Comparison of ENCODE assay signal across 23 cellular contexts in the genomic region with DNA sequence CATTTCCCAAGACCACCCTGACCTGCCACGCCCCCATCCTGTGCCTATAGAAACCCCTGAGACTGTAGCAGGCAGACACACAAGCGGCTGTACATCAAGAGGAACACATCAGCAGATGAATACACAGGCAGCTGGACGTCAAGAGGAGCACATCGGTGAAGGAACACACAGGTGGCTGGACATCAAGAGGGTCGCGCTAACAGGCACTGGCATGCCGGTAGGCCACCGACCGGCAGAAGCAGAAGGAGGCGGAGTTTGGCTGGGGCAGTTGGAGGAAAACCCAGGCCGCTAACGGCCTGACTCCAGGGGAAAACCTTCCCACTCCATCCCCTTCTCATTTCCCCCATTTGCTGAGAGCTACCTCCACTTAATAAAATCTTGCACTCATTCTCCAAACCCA. TPM values are rescaled to one million over a fixed set of nuclear protein-coding genes. Genes with fewer than 3 reads are reported as not detected.
DNase-seq lines count a peak whose midpoint lies in the region; ATAC-seq and TF ChIP-seq lines count a peak whose summit lies in the region.
"Had no signal": no experiment of that assay in that cellular context is flagged by ENCODE, and none has a peak within 500 bp of the region (broad histone marks: within the 10 kb centered on the region; RNA-seq: fewer than 3 reads in every experiment).

No MANE protein-coding gene starts in this region.

- no peaks in the 10 kb centered on the region for H3K36me3 Mint-ChIP-seq in neural crest cell (ENCODE audit: low read depth)
- H3K36me3 Mint-ChIP-seq: IgD-negative memory B cell had no signal

- no peaks in the 10 kb centered on the region for H3K9me3 Mint-ChIP-seq in neural crest cell
- H3K9me3 Mint-ChIP-seq: IgD-negative memory B cell had no signal

- no peaks in the 10 kb centered on the region for H3K27me3 ChIP-seq in H7 (ENCODE audit: control insufficient read depth, insufficient read depth, low read length)
- H3K27me3 ChIP-seq: MG63 had no signal

- H3K4me1 Mint-ChIP-seq in neural crest cell, result peaks cover 8% of the 10 kb centered on the region
- H3K4me1 Mint-ChIP-seq: T-helper 17 cell had no signal

- no peaks in the 10 kb centered on the region for H3K27me3 Mint-ChIP-seq in neural crest cell (ENCODE audit: low read depth)
- H3K27me3 Mint-ChIP-seq: IgD-negative memory B cell, T-helper 17 cell had no signal

- no peaks in the 10 kb centered on the region for H3K4me1 ChIP-seq in ES-I3 (ENCODE audit: insufficient read depth, low read length)

- in situ Hi-C loops in GM13977 (cut with MboI; ENCODE audit: low pct_unique_long_range_greater_than_20kb, low sequenced_read_pairs, unreplicated experiment), result no loop called here

- DNase-seq in H7 (peak; percentile 35), SK-N-DZ (ENCODE audit: low spot score) (peak; percentile 13), neural crest cell (ENCODE audit: low read depth, low spot score) (no peak), OCI-M1 (lab: John Stamatoyannopoulos, UW) (no peak), GM13977 (ENCODE audit: low spot score) (no peak)
- DNase-seq: ACHN, C1 segment of cervical spinal cord, DMS79 treated with DMSO at 0.1 percent for 48 hours, GDM1, GM23248, Kasumi-1, MG63, NCI-H1048, NCI-H1436, NCI-H1930, NCI-H69, PC-3, RPMI8226, SIG-M5, T-helper 17 cell had no signal

- H3K36me3 ChIP-seq in ES-I3 (ENCODE audit: insufficient read depth, low read length) (no peaks in the 10 kb centered on the region), H7 (replicated peaks; ENCODE audit: control insufficient read depth, insufficient read depth, low read length) (no peaks in the 10 kb centered on the region)
- H3K36me3 ChIP-seq: MG63 had no signal

- peak overlapping the region; percentile 73 for H3K27ac Mint-ChIP-seq in neural crest cell (ENCODE audit: unreplicated experiment)
- H3K27ac Mint-ChIP-seq: T-helper 17 cell had no signal

- H3K9me3 ChIP-seq in ES-I3 (ENCODE audit: control insufficient read depth, insufficient read depth, low read length), result no peaks in the 10 kb centered on the region
- H3K9me3 ChIP-seq: MG63 had no signal

- no peak overlapping the region for H3K4me3 ChIP-seq in H7 (ENCODE audit: insufficient read depth, low read depth, low read length)
- H3K4me3 ChIP-seq: GM23248, MG63 had no signal

- no peak for ATAC-seq in HG03135 (IDR thresholded peaks at IDR 0.05; ENCODE audit: unreplicated experiment)
- ATAC-seq: PC-3, T-helper 17 cell had no signal

- no peak overlapping the region for H3K4me3 Mint-ChIP-seq in neural crest cell
- H3K4me3 Mint-ChIP-seq: T-helper 17 cell had no signal

- no peak for TF ChIP-seq CTCF in neural crest cell (conservative IDR thresholded peaks at IDR 0.05)
- TF ChIP-seq CTCF in GM13977 (IDR thresholded peaks at IDR 0.05; ENCODE audit: extremely low read depth, insufficient read depth, missing control alignments), result no peak

- peak overlapping the region; percentile 15; the same call in 1 of the 2 replicates for H3K9ac ChIP-seq in ES-I3 (ENCODE audit: low read depth, low read length)
- H3K9ac ChIP-seq: GM23248 had no signal

RNA-seq across cellular contexts. Expression of a gene that starts 5.4 kb away (rescaled TPM):
- 147 and 226 TPM in 2 replicates for total RNA-seq in H7 (2014; rRNA removed; shearing (Covaris generic))
- 125 and 135 TPM in 2 replicates for polyA plus RNA-seq in SK-N-DZ (2014; cell fraction: cytosol; rRNA removed)
- 109 and 150 TPM in 2 replicates for polyA plus RNA-seq in SK-N-DZ (2014; cell fraction: nucleus; rRNA removed)
- 199 and 223 TPM in 2 replicates for total RNA-seq in neural crest cell

Comparison
In these comparisons a context has a peak if more than half of its experiments do, and no peak if none do; other contexts are left out.
1. DNase-seq: peak in H7 (single experiment) and SK-N-DZ (single experiment); none in neural crest cell (single experiment), OCI-M1 (single experiment) and GM13977 (single experiment).